In the genomic region with DNA sequence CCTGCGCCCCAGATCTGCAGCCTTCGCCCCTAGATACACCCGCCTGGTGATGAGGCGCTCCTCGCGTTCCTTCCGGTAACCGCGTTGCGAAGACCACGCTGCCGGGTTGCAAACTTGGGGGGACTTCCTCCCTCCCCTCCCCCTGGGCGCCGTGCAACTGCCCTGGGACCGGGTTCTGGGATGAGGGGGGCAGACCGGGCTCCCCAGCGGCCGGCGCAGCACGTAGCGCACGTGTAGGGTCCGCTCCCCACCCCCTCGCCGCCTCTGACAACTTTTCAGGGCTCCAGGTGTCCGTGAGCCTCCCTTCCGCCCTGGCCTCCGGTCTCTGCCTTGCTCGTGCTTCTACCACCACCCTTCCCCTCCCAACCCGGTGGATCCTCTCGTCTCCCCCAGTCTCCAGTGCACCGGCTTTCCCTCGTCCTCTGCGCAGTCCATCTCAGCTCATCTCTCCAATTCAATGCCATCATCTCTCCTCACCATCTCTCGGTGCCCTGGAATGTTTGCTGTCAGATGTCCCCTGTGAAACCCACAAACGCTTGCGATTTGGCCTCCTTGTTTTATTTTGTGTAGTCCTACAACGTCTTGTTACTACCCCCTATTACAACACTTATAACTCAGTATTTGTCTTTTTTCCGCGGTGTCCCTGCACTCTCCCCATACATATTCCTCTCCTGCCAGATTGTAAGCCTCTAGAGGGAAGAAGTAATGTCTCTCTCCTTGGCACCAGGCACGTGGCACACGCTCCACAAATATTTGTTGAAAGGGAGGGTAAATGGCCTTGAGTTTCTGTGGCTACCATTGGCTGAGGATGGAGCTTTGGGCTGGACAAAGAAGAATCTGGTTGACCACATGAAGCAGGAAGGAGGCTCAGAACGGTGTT, we compare ENCODE assay signal across 8 cellular contexts. TPM values are rescaled to one million over a fixed set of nuclear protein-coding genes. Genes with fewer than 3 reads are reported as not detected.
A peak's percentile ranks its signal among the peaks of the same experiment; 100 is the strongest.
DNase-seq lines count a peak whose midpoint lies in the region; ATAC-seq lines count a peak whose summit lies in the region.

No MANE protein-coding gene starts in this region.

- H3K27me3 ChIP-seq in esophagus (ENCODE audit: control insufficient read depth in 1 of 2, insufficient read depth in 2 of 2, low read length in 2 of 2), result no peaks in the 10 kb centered on the region

- H3K4me1 Mint-ChIP-seq in natural killer cell treated with Interleukin-12 subunit alpha and Interleukin-12 subunit beta and Interleukin-15 and Interleukin-18, amount 100 ng/mL, for 72 hours (ENCODE audit: low read depth in 2 of 2), result peaks cover 27 to 30% of the 10 kb centered on the region in 2 donors

- H3K36me3 ChIP-seq in esophagus (ENCODE audit: control insufficient read depth in 2 of 2, insufficient read depth in 2 of 2, low read length in 1 of 2), result no peaks in the 10 kb centered on the region

- peaks cover 0 to 2% of the 10 kb centered on the region in 2 donors for H3K27me3 Mint-ChIP-seq in natural killer cell treated with Interleukin-12 subunit alpha and Interleukin-12 subunit beta and Interleukin-15 and Interleukin-18, amount 100 ng/mL, for 72 hours

- WGBS in esophagus, 2 donors, result 6 to 7% methylated on average over 40 to 43 of the region's 43 CpGs

- DNase-seq in DMS53 (lab: John Stamatoyannopoulos, UW) (peak; percentile 62), DMS53 treated with DMSO at 0.1 percent for 48 hours (lab: John Stamatoyannopoulos, UW; ENCODE audit: unreplicated experiment) (no peak)
- peak; percentile 50 for DNase-seq in activated CD4-positive, alpha-beta T cell treated with anti-CD3 and anti-CD28 coated beads for 48 hours
- DNase-seq in natural killer cell treated with Interleukin-12 subunit alpha and Interleukin-12 subunit beta and Interleukin-15 and Interleukin-18, amount 100 ng/mL, for 72 hours (ENCODE audit: low spot score), result peak; percentile 74

- H3K9me3 ChIP-seq in esophagus (ENCODE audit: control insufficient read depth in 2 of 2, insufficient read depth in 1 of 2, low read depth in 1 of 2, low read length in 1 of 2), result no peaks in the 10 kb centered on the region

- peak overlapping the region; percentile 65 to 82 for H3K4me3 ChIP-seq in esophagus (ENCODE audit: low read depth in 1 of 2, low read length in 2 of 2)

- H3K27ac ChIP-seq in esophagus (ENCODE audit: low read depth in 2 of 2, low read length in 1 of 2), result peak overlapping the region; percentile 62 to 93

- peak overlapping the region; percentile 80 to 89 for H3K27ac Mint-ChIP-seq in natural killer cell treated with Interleukin-12 subunit alpha and Interleukin-12 subunit beta and Interleukin-15 and Interleukin-18, amount 100 ng/mL, for 72 hours

- H3K4me3 Mint-ChIP-seq in natural killer cell treated with Interleukin-12 subunit alpha and Interleukin-12 subunit beta and Interleukin-15 and Interleukin-18, amount 100 ng/mL, for 72 hours, result peak overlapping the region; percentile 89

- ATAC-seq in HG03064 (IDR thresholded peaks at IDR 0.05; ENCODE audit: low read depth, unreplicated experiment) (peak; percentile 16), GM18873 (IDR thresholded peaks at IDR 0.05; ENCODE audit: low FRiP score, unreplicated experiment) (no peak), HG03457 (IDR thresholded peaks at IDR 0.05; ENCODE audit: unreplicated experiment) (no peak)
- peak; percentile 2 to 21 for ATAC-seq in natural killer cell treated with Interleukin-12 subunit alpha and Interleukin-12 subunit beta and Interleukin-15 and Interleukin-18, amount 100 ng/mL, for 72 hours

- H3K9me3 Mint-ChIP-seq in natural killer cell treated with Interleukin-12 subunit alpha and Interleukin-12 subunit beta and Interleukin-15 and Interleukin-18, amount 100 ng/mL, for 72 hours, result no peaks in the 10 kb centered on the region

- no peaks in the 10 kb centered on the region for H3K36me3 Mint-ChIP-seq in natural killer cell treated with Interleukin-12 subunit alpha and Interleukin-12 subunit beta and Interleukin-15 and Interleukin-18, amount 100 ng/mL, for 72 hours

- peaks cover 4 to 14% of the 10 kb centered on the region in 2 donors for H3K4me1 ChIP-seq in esophagus (ENCODE audit: control insufficient read depth in 2 of 2, insufficient read depth in 2 of 2, low read length in 1 of 2)

RNA-seq across cellular contexts. Expression of gene PCAT6, which starts 0.8 kb away (rescaled TPM):
- 1 to 10 TPM; 4.1 to 8.9 TPM for polyA plus RNA-seq in esophagus
- 1 to 10 TPM; 1.0 to 1.4 TPM for total RNA-seq in natural killer cell treated with Interleukin-12 subunit alpha and Interleukin-12 subunit beta and Interleukin-15 and Interleukin-18, amount 100 ng/mL, for 72 hours

RNA-seq across cellular contexts. Expression of gene KDM5B, which starts 3.3 kb away (rescaled TPM):
- 10 to 100 TPM; 18.1 to 20.9 TPM for polyA plus RNA-seq in esophagus
- 100 to 1,000 TPM in 1 of 2 donors, 10 to 100 TPM in 1; 92.2 to 150 TPM for total RNA-seq in natural killer cell treated with Interleukin-12 subunit alpha and Interleukin-12 subunit beta and Interleukin-15 and Interleukin-18, amount 100 ng/mL, for 72 hours

Comparison
In these comparisons a context has a peak if more than half of its experiments do, and no peak if none do; other contexts are left out.
1. ATAC-seq: peak in HG03064 (single experiment) and natural killer cell treated with Interleukin-12 subunit alpha and Interleukin-12 subunit beta and Interleukin-15 and Interleukin-18, amount 100 ng/mL, for 72 hours (2 of 2); none in GM18873 (single experiment) and HG03457 (single experiment).